ENCODE assay signal across 9 cellular contexts in genomic region chr17:29616300-29617048, GRCh38. TPM values are rescaled to one million over a fixed set of nuclear protein-coding genes. Genes with fewer than 3 reads are reported as not detected.
DNase-seq lines count a peak whose midpoint lies in the region; ATAC-seq and TF ChIP-seq lines count a peak whose summit lies in the region.
"Had no signal": no experiment of that assay in that cellular context is flagged by ENCODE, and none has a peak within 500 bp of the region (broad histone marks: within the 10 kb centered on the region; RNA-seq: fewer than 3 reads in every experiment).

No MANE protein-coding gene starts in this region.

- no peaks in the 10 kb centered on the region for H3K9me3 Mint-ChIP-seq in CD4-positive, CD25-positive, alpha-beta regulatory T cell
- H3K9me3 Mint-ChIP-seq in IgD-negative memory B cell = no peaks in the 10 kb centered on the region
- no peaks in the 10 kb centered on the region for H3K9me3 Mint-ChIP-seq in naive thymus-derived CD8-positive, alpha-beta T cell

- H3K27me3 ChIP-seq in CD4-positive, CD25-positive, alpha-beta regulatory T cell (ENCODE audit: control insufficient read depth, insufficient read depth, low read length) = no peaks in the 10 kb centered on the region

- H3K27me3 Mint-ChIP-seq in CD4-positive, CD25-positive, alpha-beta regulatory T cell = peaks cover 7% of the 10 kb centered on the region
- H3K27me3 Mint-ChIP-seq in IgD-negative memory B cell = peaks cover 6% of the 10 kb centered on the region
- no peaks in the 10 kb centered on the region for H3K27me3 Mint-ChIP-seq in naive thymus-derived CD8-positive, alpha-beta T cell

- no peaks in the 10 kb centered on the region for H3K36me3 ChIP-seq in CD4-positive, CD25-positive, alpha-beta regulatory T cell (ENCODE audit: control insufficient read depth, insufficient read depth, low read length)

- peak overlapping the region; percentile 6 for H3K27ac ChIP-seq in CD4-positive, CD25-positive, alpha-beta regulatory T cell (ENCODE audit: insufficient read depth, low read length, poor library complexity, severe bottlenecking)

- H3K9me3 ChIP-seq in CD4-positive, CD25-positive, alpha-beta regulatory T cell (ENCODE audit: control insufficient read depth in 2 of 2, low read length in 2 of 2) = no peaks in the 10 kb centered on the region

- no peaks in the 10 kb centered on the region for H3K36me3 Mint-ChIP-seq in CD4-positive, CD25-positive, alpha-beta regulatory T cell
- H3K36me3 Mint-ChIP-seq in IgD-negative memory B cell = no peaks in the 10 kb centered on the region
- H3K36me3 Mint-ChIP-seq in naive thymus-derived CD8-positive, alpha-beta T cell = no peaks in the 10 kb centered on the region

- ATAC-seq in CD4-positive, CD25-positive, alpha-beta regulatory T cell (ENCODE audit: low read depth in 2 of 2) = no peak
- no peak for ATAC-seq in naive thymus-derived CD8-positive, alpha-beta T cell
- ATAC-seq in GM19328 (IDR thresholded peaks at IDR 0.05; ENCODE audit: unreplicated experiment) = no peak

- H3K4me3 Mint-ChIP-seq in CD4-positive, CD25-positive, alpha-beta regulatory T cell = peak overlapping the region; percentile 90 to 95 (median 92)
- H3K4me3 Mint-ChIP-seq in IgD-negative memory B cell = peak overlapping the region; percentile 79 to 94 (median 87)
- peak overlapping the region; percentile 81 to 95 (median 90) for H3K4me3 Mint-ChIP-seq in naive thymus-derived CD8-positive, alpha-beta T cell

- H3K27ac Mint-ChIP-seq in CD4-positive, CD25-positive, alpha-beta regulatory T cell = peak overlapping the region in 2 of 3 donors; percentile 51 to 90
- H3K27ac Mint-ChIP-seq in IgD-negative memory B cell = peak overlapping the region in 2 of 3 donors; percentile 18 to 57
- peak overlapping the region in 6 of 10 donors; percentile 8 to 86 (median 52) for H3K27ac Mint-ChIP-seq in naive thymus-derived CD8-positive, alpha-beta T cell

- POLR2A ChIA-PET in naive thymus-derived CD8-positive, alpha-beta T cell (lab: Charles Lee) = interaction anchor here (1.1 to 5.9 kb wide), 16 partner anchors 8 to 322 kb away, joined by 3 to 79 read pairs (median 8); partner anchors contain the start of genes ABHD15, ANKRD13B, GIT1 and NUFIP2

- H3K4me1 Mint-ChIP-seq in CD4-positive, CD25-positive, alpha-beta regulatory T cell = peaks cover 3 to 48% (median 26%) of the 10 kb centered on the region in 4 donors
- H3K4me1 Mint-ChIP-seq in IgD-negative memory B cell = peaks cover 13 to 18% (median 14%) of the 10 kb centered on the region in 3 donors
- H3K4me1 Mint-ChIP-seq in naive thymus-derived CD8-positive, alpha-beta T cell = peaks cover 14 to 46% (median 39%) of the 10 kb centered on the region in 4 donors

- peak overlapping the region; percentile 58 for H3K4me3 ChIP-seq in CD4-positive, CD25-positive, alpha-beta regulatory T cell (ENCODE audit: low read depth, low read length)
- H3K4me3 ChIP-seq in choroid plexus epithelial cell (ENCODE audit: low read depth, low read length) = peak overlapping the region; percentile 47
- H3K4me3 ChIP-seq: lung had no signal

- no peak for TF ChIP-seq CTCF in choroid plexus epithelial cell (conservative IDR thresholded peaks at IDR 0.05; ENCODE audit: low read depth, low read length)

- peak in 1 of 3 donors; percentile 30 for DNase-seq in CD4-positive, CD25-positive, alpha-beta regulatory T cell
- DNase-seq in choroid plexus epithelial cell (ENCODE audit: low read depth) (no peak), DMS153 treated with DMSO at 0.1 percent for 48 hours (lab: John Stamatoyannopoulos, UW; ENCODE audit: unreplicated experiment) (no peak), COLO829 (ENCODE audit: low spot score) (no peak), anterior cingulate cortex (lab: John Stamatoyannopoulos, UW) (no peak)
- DNase-seq in naive thymus-derived CD8-positive, alpha-beta T cell = peak in 1 of 10 donors; percentile 30

- peaks cover 59% of the 10 kb centered on the region for H3K4me1 ChIP-seq in CD4-positive, CD25-positive, alpha-beta regulatory T cell (ENCODE audit: control insufficient read depth, insufficient read depth, low read length, poor library complexity, severe bottlenecking)

RNA-seq across cellular contexts. Expression of gene CORO6, which starts 6.2 kb away (rescaled TPM):
- 4.3 TPM for total RNA-seq in CD4-positive, CD25-positive, alpha-beta regulatory T cell
- polyA plus RNA-seq in CD4-positive, CD25-positive, alpha-beta regulatory T cell = under 1 TPM in 3 of 4 donors, not detected in 1; 0.15 to 0.52 (median 0.38) TPM
- not detected for polyA plus RNA-seq in IgD-negative memory B cell
- total RNA-seq in naive thymus-derived CD8-positive, alpha-beta T cell = 1 to 10 TPM; 1.6 to 2.2 TPM
- under 1 TPM in 2 of 3 donors, not detected in 1; 0.22 to 0.36 TPM for polyA plus RNA-seq in naive thymus-derived CD8-positive, alpha-beta T cell

RNA-seq across cellular contexts. Expression of gene ANKRD13B, which starts 23.5 kb away (rescaled TPM):
- 5.9 TPM for total RNA-seq in CD4-positive, CD25-positive, alpha-beta regulatory T cell
- polyA plus RNA-seq in CD4-positive, CD25-positive, alpha-beta regulatory T cell = under 1 TPM in 2 of 4 donors, not detected in 2; 0.05 to 0.18 TPM
- not detected for polyA plus RNA-seq in IgD-negative memory B cell
- total RNA-seq in naive thymus-derived CD8-positive, alpha-beta T cell = 1 to 10 TPM; 2.3 to 3.7 TPM
- under 1 TPM in 2 of 3 donors, not detected in 1; 0.25 to 0.32 TPM for polyA plus RNA-seq in naive thymus-derived CD8-positive, alpha-beta T cell

RNA-seq across cellular contexts. Expression of gene GIT1, which starts 27.0 kb away (rescaled TPM):
- 41.5 TPM for total RNA-seq in CD4-positive, CD25-positive, alpha-beta regulatory T cell
- 1 to 10 TPM; 5.5 to 9.2 (median 6.4) TPM for polyA plus RNA-seq in CD4-positive, CD25-positive, alpha-beta regulatory T cell
- polyA plus RNA-seq in IgD-negative memory B cell = 8.6 TPM
- 10 to 100 TPM; 51.6 to 58.2 TPM for total RNA-seq in naive thymus-derived CD8-positive, alpha-beta T cell
- polyA plus RNA-seq in naive thymus-derived CD8-positive, alpha-beta T cell = 10 to 100 TPM in 1 of 3 donors, 1 to 10 TPM in 2; 4.4 to 27.7 (median 6.7) TPM

RNA-seq across cellular contexts. Expression of gene TP53I13, which starts 48.0 kb away (rescaled TPM):
- 87.4 TPM for total RNA-seq in CD4-positive, CD25-positive, alpha-beta regulatory T cell
- 10 to 100 TPM; 22.2 to 36.4 (median 26.2) TPM for polyA plus RNA-seq in CD4-positive, CD25-positive, alpha-beta regulatory T cell
- 29.4 TPM for polyA plus RNA-seq in IgD-negative memory B cell
- total RNA-seq in naive thymus-derived CD8-positive, alpha-beta T cell = 10 to 100 TPM; 79.3 to 89.5 TPM
- 10 to 100 TPM; 22.7 to 26.8 (median 25.5) TPM for polyA plus RNA-seq in naive thymus-derived CD8-positive, alpha-beta T cell

RNA-seq across cellular contexts. Expression of gene ABHD15, which starts 49.6 kb away (rescaled TPM):
- 9.9 TPM for total RNA-seq in CD4-positive, CD25-positive, alpha-beta regulatory T cell
- 1 to 10 TPM; 6.2 to 9.2 (median 7.4) TPM for polyA plus RNA-seq in CD4-positive, CD25-positive, alpha-beta regulatory T cell
- polyA plus RNA-seq in IgD-negative memory B cell = 11.7 TPM
- 10 to 100 TPM; 13.4 to 13.8 TPM for total RNA-seq in naive thymus-derived CD8-positive, alpha-beta T cell
- polyA plus RNA-seq in naive thymus-derived CD8-positive, alpha-beta T cell = 1 to 10 TPM; 4.2 to 8.9 (median 7.1) TPM
